Comparison of ENCODE assay signal across 19 cellular contexts in genomic region chr6:25142506-25142905, GRCh38.
A peak's percentile ranks its signal among the peaks of the same experiment; 100 is the strongest.
DNase-seq lines count a peak whose midpoint lies in the region; ATAC-seq and TF ChIP-seq lines count a peak whose summit lies in the region.
"Had no signal": no experiment of that assay in that cellular context is flagged by ENCODE, and none has a peak within 500 bp of the region (broad histone marks: within the 10 kb centered on the region; RNA-seq: fewer than 3 reads in every experiment).

No MANE protein-coding gene starts in this region.

- H3K9me3 Mint-ChIP-seq in activated CD4-positive, alpha-beta T cell treated with anti-CD3 and anti-CD28 coated beads, Interleukin-2, amount 10 ng/mL, durations not matched to agents 24 days and 14 days: peaks cover 13% of the 10 kb centered on the region
- H3K9me3 Mint-ChIP-seq: CD4-positive, alpha-beta memory T cell had no signal

- H3K27me3 ChIP-seq in Loucy (ENCODE audit: insufficient read depth, low read length, poor library complexity, severe bottlenecking): no peaks in the 10 kb centered on the region

- peak overlapping the region; percentile 70 for H3K4me3 Mint-ChIP-seq in activated CD4-positive, alpha-beta T cell treated with anti-CD3 and anti-CD28 coated beads, Interleukin-2, amount 10 ng/mL, durations not matched to agents 24 days and 14 days

- H3K9me3 ChIP-seq in Loucy (ENCODE audit: insufficient read depth, low read depth, low read length): no peaks in the 10 kb centered on the region

- H4K20me1 ChIP-seq in Loucy (ENCODE audit: insufficient read depth, low read length, poor library complexity, severe bottlenecking): no peaks in the 10 kb centered on the region

- no peak overlapping the region for H3K4me2 ChIP-seq in Loucy (ENCODE audit: low read depth, low read length, poor library complexity, severe bottlenecking)

- H3K36me3 ChIP-seq in Loucy (ENCODE audit: insufficient read depth, low read length): no peaks in the 10 kb centered on the region

- peaks cover 19% of the 10 kb centered on the region for H3K4me1 ChIP-seq in Loucy (ENCODE audit: insufficient read depth, low read length, poor library complexity, severe bottlenecking)

- ATAC-seq in HG03280 (IDR thresholded peaks at IDR 0.05; ENCODE audit: unreplicated experiment): no peak
- no peak for ATAC-seq in GM21825 (IDR thresholded peaks at IDR 0.05; ENCODE audit: unreplicated experiment)

- H3K9me2 ChIP-seq in Loucy (replicated peaks; ENCODE audit: low read depth, low read length): no peaks in the 10 kb centered on the region

- no peak overlapping the region for H3K4me3 ChIP-seq in AG10803 (ENCODE audit: low read length)
- no peak overlapping the region for H3K4me3 ChIP-seq in Loucy (ENCODE audit: low read length, poor library complexity, severe bottlenecking)

- H3K9ac ChIP-seq in Loucy (ENCODE audit: low read depth, low read length, poor library complexity, severe bottlenecking): no peak overlapping the region

- DNase-seq in activated CD4-positive, alpha-beta T cell treated with anti-CD3 and anti-CD28 coated beads, Interleukin-2, amount 10 ng/mL, durations not matched to agents 24 days and 14 days: peak; percentile 55
- no peak for DNase-seq in activated CD4-positive, alpha-beta T cell treated with anti-CD3 and anti-CD28 coated beads for 1 hour
- DNase-seq in AG10803 (ENCODE audit: low read depth) (peak; percentile 3), fibroblast of peridontal ligament (ENCODE audit: extremely low read depth) (peak; percentile 11), NCI-H1105 treated with DMSO at 0.1 percent for 48 hours (lab: John Stamatoyannopoulos, UW) (no peak)
- DNase-seq: CD4-positive, alpha-beta memory T cell; DMS153; GF-D8; GOT3; NCI-H1105; NCI-H1694; NCI-H2081 treated with DMSO at 0.1 percent for 48 hours; NCI-H748 treated with DMSO at 0.1 percent for 48 hours; NK-92 treated with Interleukin-12 subunit alpha and Interleukin-12 subunit beta, amount 100 ng/mL, for 24 hours; OCI-M1; Right ventricle myocardium superior had no signal

- H3K79me2 ChIP-seq in Loucy (ENCODE audit: insufficient read depth, low read length): peaks cover 4% of the 10 kb centered on the region

- H3K27ac Mint-ChIP-seq in activated CD4-positive, alpha-beta T cell treated with anti-CD3 and anti-CD28 coated beads, Interleukin-2, amount 10 ng/mL, durations not matched to agents 24 days and 14 days: peak overlapping the region; percentile 73

- peak overlapping the region; percentile 56; the same call in 1 of the 2 replicates for H2AFZ ChIP-seq in Loucy (ENCODE audit: low read length)

- peaks cover 5% of the 10 kb centered on the region for H3F3A ChIP-seq in Loucy (ENCODE audit: low read depth)

- H3K27me3 Mint-ChIP-seq in activated CD4-positive, alpha-beta T cell treated with anti-CD3 and anti-CD28 coated beads, Interleukin-2, amount 10 ng/mL, durations not matched to agents 24 days and 14 days: no peaks in the 10 kb centered on the region
- H3K27me3 Mint-ChIP-seq: CD4-positive, alpha-beta memory T cell had no signal

- H3K36me3 Mint-ChIP-seq in activated CD4-positive, alpha-beta T cell treated with anti-CD3 and anti-CD28 coated beads, Interleukin-2, amount 10 ng/mL, durations not matched to agents 24 days and 14 days (ENCODE audit: low read depth): peaks cover 33% of the 10 kb centered on the region

- peaks cover 53% of the 10 kb centered on the region for H3K4me1 Mint-ChIP-seq in activated CD4-positive, alpha-beta T cell treated with anti-CD3 and anti-CD28 coated beads, Interleukin-2, amount 10 ng/mL, durations not matched to agents 24 days and 14 days

- no peak for TF ChIP-seq CTCF in AG10803 (conservative IDR thresholded peaks at IDR 0.05; ENCODE audit: low read length)
- TF ChIP-seq CTCF in Loucy (conservative IDR thresholded peaks at IDR 0.05; ENCODE audit: low read length): no peak

- intact Hi-C loops in activated CD4-positive, alpha-beta T cell treated with anti-CD3 and anti-CD28 coated beads, Interleukin-2, amount 10 ng/mL, durations not matched to agents 24 days and 14 days (cut with micrococcal nuclease): no loop called here

Comparison
In these comparisons a context has a peak if more than half of its experiments do, and no peak if none do; other contexts are left out.
1. DNase-seq: peak in activated CD4-positive, alpha-beta T cell treated with anti-CD3 and anti-CD28 coated beads, Interleukin-2, amount 10 ng/mL, durations not matched to agents 24 days and 14 days (single experiment), AG10803 (single experiment) and fibroblast of peridontal ligament (single experiment); none in activated CD4-positive, alpha-beta T cell treated with anti-CD3 and anti-CD28 coated beads for 1 hour (single experiment) and NCI-H1105 treated with DMSO at 0.1 percent for 48 hours (single experiment).